ENCODE assay signal across 31 cellular contexts in genomic region chr3:134075568-134075825, GRCh38. TPM values are rescaled to one million over a fixed set of nuclear protein-coding genes. Genes with fewer than 3 reads are reported as not detected.
"Had no signal": no experiment of that assay in that cellular context is flagged by ENCODE, and none has a peak within 500 bp of the region (broad histone marks: within the 10 kb centered on the region; RNA-seq: fewer than 3 reads in every experiment).

No MANE protein-coding gene starts in this region.

- H3K36me3 ChIP-seq: heart left ventricle, left lung, lower lobe of right lung, pancreas, prostate gland, suprapubic skin, tibial nerve, upper lobe of right lung had no signal

- H3K4me3 Mint-ChIP-seq: immature natural killer cell; mesothelial cell of epicardium; naive thymus-derived CD4-positive, alpha-beta T cell; natural killer cell treated with Interleukin-12 subunit alpha and Interleukin-12 subunit beta and Interleukin-15 and Interleukin-18, amount 100 ng/mL, for 72 hours; stimulated activated naive B cell treated with anti-CD40 and anti-IgM and Interleukin-4, amounts not matched to agents 10 μg/mL and 1 μg/mL and 100 μg/mL, for 72 hours; stimulated activated naive CD8-positive, alpha-beta T cell treated with anti-CD3 and anti-CD28 coated beads, Interleukin-15, Interleukin-2, amounts not matched to agents 100 ng/mL and 50 ng/mL, for 24 hours had no signal

- H3K4me1 ChIP-seq: lower lobe of right lung, pancreas, prostate gland, upper lobe of right lung had no signal

- H3K27ac Mint-ChIP-seq: immature natural killer cell; mesothelial cell of epicardium; naive thymus-derived CD4-positive, alpha-beta T cell; natural killer cell treated with Interleukin-12 subunit alpha and Interleukin-12 subunit beta and Interleukin-15 and Interleukin-18, amount 100 ng/mL, for 72 hours; stimulated activated naive B cell treated with anti-CD40 and anti-IgM and Interleukin-4, amounts not matched to agents 10 μg/mL and 1 μg/mL and 100 μg/mL, for 72 hours; stimulated activated naive CD8-positive, alpha-beta T cell treated with anti-CD3 and anti-CD28 coated beads, Interleukin-15, Interleukin-2, amounts not matched to agents 100 ng/mL and 50 ng/mL, for 24 hours had no signal

- DNase-seq: heart left ventricle; hypothalamus; immature natural killer cell; kidney glomerular epithelial cell; left colon; left lung; lower lobe of right lung; mammary epithelial cell; mesenchymal stem cell; naive thymus-derived CD4-positive, alpha-beta T cell; nucleus accumbens; pancreas; retina; right cardiac atrium; stimulated activated CD4-positive, alpha-beta T cell treated with anti-CD3 and anti-CD28 coated beads, Interleukin-12 subunit alpha, Interleukin-12 subunit beta, amount 100 ng/mL, for 4 hours; stimulated activated CD4-positive, alpha-beta T cell treated with anti-CD3 and anti-CD28 coated beads, Interleukin-15, amount 100 ng/mL, for 24 hours; stimulated activated CD4-positive, alpha-beta T cell treated with anti-CD3 and anti-CD28 coated beads, Interleukin-2, amount 100 ng/mL, for 24 hours; stimulated activated CD4-positive, alpha-beta T cell treated with anti-CD3 and anti-CD28 coated beads, Interleukin-4, amount 100 ng/mL, for 1 hour; stimulated activated naive B cell treated with anti-CD40 and anti-IgM and Interleukin-4, amounts not matched to agents 10 μg/mL and 1 μg/mL and 100 μg/mL, for 72 hours; upper lobe of right lung had no signal

- H3K9me3 Mint-ChIP-seq: immature natural killer cell; natural killer cell treated with Interleukin-12 subunit alpha and Interleukin-12 subunit beta and Interleukin-15 and Interleukin-18, amount 100 ng/mL, for 72 hours; stimulated activated naive B cell treated with anti-CD40 and anti-IgM and Interleukin-4, amounts not matched to agents 10 μg/mL and 1 μg/mL and 100 μg/mL, for 72 hours; stimulated activated naive CD8-positive, alpha-beta T cell treated with anti-CD3 and anti-CD28 coated beads, Interleukin-15, Interleukin-2, amounts not matched to agents 100 ng/mL and 50 ng/mL, for 24 hours had no signal

- H3K4me1 Mint-ChIP-seq: immature natural killer cell; stimulated activated naive B cell treated with anti-CD40 and anti-IgM and Interleukin-4, amounts not matched to agents 10 μg/mL and 1 μg/mL and 100 μg/mL, for 72 hours had no signal

- H3K4me3 ChIP-seq: heart left ventricle, left lung, lower lobe of right lung, pancreas, prostate gland, skin epidermis, suprapubic skin, tibial nerve, upper lobe of right lung had no signal

- H3K9me3 ChIP-seq: pancreas, prostate gland, upper lobe of right lung had no signal

- ATAC-seq: heart left ventricle; left colon; left lung; lower lobe of right lung; naive thymus-derived CD4-positive, alpha-beta T cell; pancreas; right cardiac atrium; sciatic nerve; stimulated activated naive B cell treated with anti-CD40 and anti-IgM and Interleukin-4, amounts not matched to agents 10 μg/mL and 1 μg/mL and 100 μg/mL, for 72 hours; upper lobe of right lung had no signal

- H3K27ac ChIP-seq: heart left ventricle, left lung, lower lobe of right lung, pancreas, prostate gland, skin epidermis, suprapubic skin, tibial nerve, upper lobe of right lung had no signal

- H3K27me3 Mint-ChIP-seq: stimulated activated naive B cell treated with anti-CD40 and anti-IgM and Interleukin-4, amounts not matched to agents 10 μg/mL and 1 μg/mL and 100 μg/mL, for 72 hours; stimulated activated naive CD8-positive, alpha-beta T cell treated with anti-CD3 and anti-CD28 coated beads, Interleukin-15, Interleukin-2, amounts not matched to agents 100 ng/mL and 50 ng/mL, for 24 hours had no signal

- H3K27me3 ChIP-seq: heart left ventricle, left lung, pancreas, suprapubic skin, tibial nerve, upper lobe of right lung had no signal

- H3K36me3 Mint-ChIP-seq: immature natural killer cell; mesothelial cell of epicardium; naive thymus-derived CD4-positive, alpha-beta T cell; natural killer cell treated with Interleukin-12 subunit alpha and Interleukin-12 subunit beta and Interleukin-15 and Interleukin-18, amount 100 ng/mL, for 72 hours; stimulated activated naive B cell treated with anti-CD40 and anti-IgM and Interleukin-4, amounts not matched to agents 10 μg/mL and 1 μg/mL and 100 μg/mL, for 72 hours had no signal

RNA-seq across cellular contexts. Expression of gene SLCO2A1, which starts 45.8 kb away (rescaled TPM):
- total RNA-seq: mononuclear cell; myocyte; naive thymus-derived CD4-positive, alpha-beta T cell; natural killer cell treated with Interleukin-12 subunit alpha and Interleukin-12 subunit beta and Interleukin-15 and Interleukin-18, amount 100 ng/mL, for 72 hours had no signal
- polyA plus RNA-seq: immature natural killer cell; naive thymus-derived CD4-positive, alpha-beta T cell; neural cell had no signal
